8 cellular contexts compared by ENCODE assay signal in genomic region chr5:16935271-16936149, GRCh38. TPM values are rescaled to one million over a fixed set of nuclear protein-coding genes. Genes with fewer than 3 reads are reported as not detected.
DNase-seq lines count a peak whose midpoint lies in the region; ATAC-seq and TF ChIP-seq lines count a peak whose summit lies in the region.

No MANE protein-coding gene starts in this region.

- H3K4me1 ChIP-seq in iPS DF 6.9 (ENCODE audit: control insufficient read depth, insufficient read depth, low read length) (no peaks in the 10 kb centered on the region; the same call in 1 of the 2 replicates), sigmoid colon (peaks cover 0 to 30% (median 27%) of the 10 kb centered on the region in 4 donors)

- H3K27ac ChIP-seq in iPS DF 6.9 (ENCODE audit: low read length) (no peak overlapping the region), sigmoid colon (peak overlapping the region; percentile 51 to 73 (median 64))

- H3K4me3 Mint-ChIP-seq in activated naive CD4-positive, alpha-beta T cell treated with anti-CD3 and anti-CD28 coated beads for 36 hours, result peak overlapping the region; percentile 69
- peak overlapping the region; percentile 76 for H3K4me3 Mint-ChIP-seq in activated naive CD8-positive, alpha-beta T cell treated with anti-CD3 and anti-CD28 coated beads, Interleukin-2, amount 50 U/mL, for 24 hours

- H3K36me3 Mint-ChIP-seq in activated naive CD4-positive, alpha-beta T cell treated with anti-CD3 and anti-CD28 coated beads for 36 hours (ENCODE audit: low read depth), result no peaks in the 10 kb centered on the region
- no peaks in the 10 kb centered on the region for H3K36me3 Mint-ChIP-seq in activated naive CD8-positive, alpha-beta T cell treated with anti-CD3 and anti-CD28 coated beads, Interleukin-2, amount 50 U/mL, for 24 hours (ENCODE audit: low read depth)

- no peak for TF ChIP-seq CTCF in sigmoid colon (IDR thresholded peaks at IDR 0.05)

- H3K9me3 ChIP-seq in iPS DF 6.9 (ENCODE audit: control insufficient read depth, insufficient read depth, low read length), result no peaks in the 10 kb centered on the region
- no peaks in the 10 kb centered on the region for H3K9me3 ChIP-seq in sigmoid colon

- no CpG with 5 or more reads among the region's 83 CpGs for WGBS in iPS DF 6.9 (ENCODE audit: insufficient coverage, insufficient read length)
- 1% methylated on average over 83 of the region's 83 CpGs for WGBS in sigmoid colon, 2 donors

- ATAC-seq in HG02885 (IDR thresholded peaks at IDR 0.05; ENCODE audit: poor library complexity, unreplicated experiment), result peak; percentile 46
- ATAC-seq in activated naive CD8-positive, alpha-beta T cell treated with anti-CD3 and anti-CD28 coated beads, Interleukin-2, amount 50 U/mL, for 24 hours, result peak; percentile 11

- peaks cover 24% of the 10 kb centered on the region for H3K27me3 ChIP-seq in iPS DF 6.9 (ENCODE audit: control insufficient read depth, insufficient read depth, low read length)
- H3K27me3 ChIP-seq in sigmoid colon, result peaks cover 25 to 66% (median 50%) of the 10 kb centered on the region in 3 donors

- H3K36me3 ChIP-seq in iPS DF 6.9 (ENCODE audit: control insufficient read depth, insufficient read depth, low read length) (no peaks in the 10 kb centered on the region), sigmoid colon (no peaks in the 10 kb centered on the region)

- no peak overlapping the region for H3K27ac Mint-ChIP-seq in activated naive CD4-positive, alpha-beta T cell treated with anti-CD3 and anti-CD28 coated beads for 36 hours
- no peak overlapping the region for H3K27ac Mint-ChIP-seq in activated naive CD8-positive, alpha-beta T cell treated with anti-CD3 and anti-CD28 coated beads, Interleukin-2, amount 50 U/mL, for 24 hours

- H3K4me3 ChIP-seq in iPS DF 6.9 (ENCODE audit: low read length) (peak overlapping the region; percentile 88), sigmoid colon (peak overlapping the region; percentile 57 to 63 (median 60))

- no peaks in the 10 kb centered on the region for H3K9me3 Mint-ChIP-seq in activated naive CD4-positive, alpha-beta T cell treated with anti-CD3 and anti-CD28 coated beads for 36 hours
- H3K9me3 Mint-ChIP-seq in activated naive CD8-positive, alpha-beta T cell treated with anti-CD3 and anti-CD28 coated beads, Interleukin-2, amount 50 U/mL, for 24 hours, result no peaks in the 10 kb centered on the region

- intact Hi-C loops in activated naive CD4-positive, alpha-beta T cell treated with anti-CD3 and anti-CD28 coated beads for 36 hours (cut with micrococcal nuclease), result loop anchor here (2.0 to 10.0 kb wide), 5 partner anchors 145 to 468 kb away; partner anchors contain the start of genes RETREG1 and ZNF622
- intact Hi-C loops in sigmoid colon (cut with DNase I), result loop anchor here (5.0 to 10.0 kb wide), 2 partner anchors 131 to 257 kb away; no protein-coding TSS in a partner anchor

- DNase-seq in activated naive CD4-positive, alpha-beta T cell treated with anti-CD3 and anti-CD28 coated beads for 36 hours, result peak; percentile 58
- no peak for DNase-seq in activated naive CD4-positive, alpha-beta T cell (lab: John Stamatoyannopoulos, UW)
- DNase-seq in NCI-H526 (lab: John Stamatoyannopoulos, UW) (peak; percentile 40 to 79), iPS DF 6.9 (ENCODE audit: low read depth, low spot score) (no peak), sigmoid colon (peak; percentile 75), middle frontal gyrus (ENCODE audit: extremely low spot score, low spot score) (no peak)
- peak; percentile 12 for DNase-seq in activated naive CD8-positive, alpha-beta T cell treated with anti-CD3 and anti-CD28 coated beads, Interleukin-2, amount 50 U/mL, for 24 hours

- peaks cover 17% of the 10 kb centered on the region for H3K4me1 Mint-ChIP-seq in activated naive CD4-positive, alpha-beta T cell treated with anti-CD3 and anti-CD28 coated beads for 36 hours (ENCODE audit: low read depth)
- H3K4me1 Mint-ChIP-seq in activated naive CD8-positive, alpha-beta T cell treated with anti-CD3 and anti-CD28 coated beads, Interleukin-2, amount 50 U/mL, for 24 hours, result peaks cover 13% of the 10 kb centered on the region

- CTCF ChIA-PET in activated naive CD4-positive, alpha-beta T cell treated with anti-CD3 and anti-CD28 coated beads for 36 hours (lab: Charles Lee), result no interaction called here

- no peak for TF ChIP-seq EP300 in sigmoid colon (IDR thresholded peaks at IDR 0.05)

- no peak for TF ChIP-seq POLR2A in sigmoid colon (IDR thresholded peaks at IDR 0.05)

- peaks cover 70% of the 10 kb centered on the region for H3K27me3 Mint-ChIP-seq in activated naive CD4-positive, alpha-beta T cell treated with anti-CD3 and anti-CD28 coated beads for 36 hours (ENCODE audit: low read depth)
- H3K27me3 Mint-ChIP-seq in activated naive CD8-positive, alpha-beta T cell treated with anti-CD3 and anti-CD28 coated beads, Interleukin-2, amount 50 U/mL, for 24 hours, result peaks cover 74% of the 10 kb centered on the region

RNA-seq across cellular contexts. Expression of gene MYO10, which starts 0.6 kb away (rescaled TPM):
- under 1 TPM; 0.05 to 0.27 TPM for total RNA-seq in activated naive CD4-positive, alpha-beta T cell treated with anti-CD3 and anti-CD28 coated beads for 36 hours
- total RNA-seq in sigmoid colon, result 1 to 10 TPM; 3.9 to 8.3 (median 5.1) TPM
- polyA plus RNA-seq in sigmoid colon, result 10 to 100 TPM; 13.2 to 20.3 (median 15.4) TPM

Comparison
In these comparisons a context has a peak if more than half of its experiments do, and no peak if none do; other contexts are left out.
1. DNase-seq: peak in activated naive CD4-positive, alpha-beta T cell treated with anti-CD3 and anti-CD28 coated beads for 36 hours (single experiment), NCI-H526 (2 of 2), activated naive CD8-positive, alpha-beta T cell treated with anti-CD3 and anti-CD28 coated beads, Interleukin-2, amount 50 U/mL, for 24 hours (single experiment) and sigmoid colon (single experiment); none in activated naive CD4-positive, alpha-beta T cell (0 of 4), iPS DF 6.9 (single experiment) and middle frontal gyrus (single experiment).